ENCODE assay signal across 24 cellular contexts in genomic region chr10:61589547-61590243, GRCh38.
A peak's percentile ranks its signal among the peaks of the same experiment; 100 is the strongest.
DNase-seq lines count a peak whose midpoint lies in the region; ATAC-seq, FAIRE-seq and TF ChIP-seq lines count a peak whose summit lies in the region.
"Had no signal": no experiment of that assay in that cellular context is flagged by ENCODE, and none has a peak within 500 bp of the region (broad histone marks: within the 10 kb centered on the region; RNA-seq: fewer than 3 reads in every experiment).

No MANE protein-coding gene starts in this region.

- H3K36me3 ChIP-seq in bronchial epithelial cell (ENCODE audit: control insufficient read depth, insufficient read depth, low read length), result no peaks in the 10 kb centered on the region
- H3K36me3 ChIP-seq: colonic mucosa, heart left ventricle, ovary, right atrium auricular region, tibial nerve had no signal

- H3K27me3 ChIP-seq in bronchial epithelial cell (ENCODE audit: control insufficient read depth, insufficient read depth, low read length), result no peaks in the 10 kb centered on the region
- H3K27me3 ChIP-seq: colonic mucosa, ovary, right atrium auricular region, tibial nerve had no signal

- TF ChIP-seq CTCF in GM20000 (IDR thresholded peaks at IDR 0.05; ENCODE audit: extremely low read depth, missing control alignments) (no peak), bronchial epithelial cell (IDR thresholded peaks at IDR 0.05; ENCODE audit: insufficient read depth, low read length, severe bottlenecking) (no peak)

- DNase-seq in GM20000 (ENCODE audit: low spot score) (peak; percentile 8), M059J (ENCODE audit: low read depth) (peak; percentile 43), bronchial epithelial cell (ENCODE audit: low read depth) (peak; percentile 17), renal cortical epithelial cell (ENCODE audit: low read depth) (peak; percentile 40), iPS-NIHi7 (ENCODE audit: extremely low spot score) (no peak), NCI-H1417 (lab: John Stamatoyannopoulos, UW) (no peak)
- DNase-seq: activated CD8-positive, alpha-beta memory T cell treated with anti-CD3 and anti-CD28 coated beads, Interleukin-2, amount 50 U/mL, for 4 hours; CD8-positive, alpha-beta memory T cell; colonic mucosa; DMS79; H7; heart left ventricle; naive thymus-derived CD8-positive, alpha-beta T cell; NCI-H2081 treated with DMSO at 0.1 percent for 48 hours; NCI-H446 treated with DMSO at 0.1 percent for 48 hours; NK-92 treated with Interleukin-12 subunit alpha and Interleukin-12 subunit beta, amount 100 ng/mL, for 24 hours; ovary; stimulated activated CD4-positive, alpha-beta T cell treated with anti-CD3 and anti-CD28 coated beads, Interleukin-4, amount 100 ng/mL, for 4 hours had no signal

- no peak for ATAC-seq in HG03139 (IDR thresholded peaks at IDR 0.05; ENCODE audit: unreplicated experiment)
- ATAC-seq: activated T-helper 17 cell treated with anti-CD3 and anti-CD28 coated beads, Interleukin-2, amount 50 U/mL, for 72 hours; heart left ventricle; left lobe of liver; naive thymus-derived CD8-positive, alpha-beta T cell had no signal

- H3K4me3 ChIP-seq in bronchial epithelial cell (ENCODE audit: low read depth, low read length), result no peak overlapping the region
- H3K4me3 ChIP-seq: colonic mucosa, heart left ventricle, ovary, right atrium auricular region, tibial nerve had no signal

- FAIRE-seq in bronchial epithelial cell (lab: Jason Lieb, UNC), result no peak
- FAIRE-seq: GM12892 had no signal

Comparison
In these comparisons a context has a peak if more than half of its experiments do, and no peak if none do; other contexts are left out.
1. DNase-seq: peak in GM20000 (single experiment), M059J (single experiment), bronchial epithelial cell (single experiment) and renal cortical epithelial cell (single experiment); none in iPS-NIHi7 (single experiment) and NCI-H1417 (0 of 3).